11 cellular contexts compared by ENCODE assay signal in genomic region chr3:100992086-100993033, GRCh38. TPM values are rescaled to one million over a fixed set of nuclear protein-coding genes. Genes with fewer than 3 reads are reported as not detected.
DNase-seq lines count a peak whose midpoint lies in the region; ATAC-seq and TF ChIP-seq lines count a peak whose summit lies in the region.
"Had no signal": no experiment of that assay in that cellular context is flagged by ENCODE, and none has a peak within 500 bp of the region (broad histone marks: within the 10 kb centered on the region; RNA-seq: fewer than 3 reads in every experiment).

No MANE protein-coding gene starts in this region.

- POLR2A ChIA-PET in CD8-positive, alpha-beta T cell (lab: Charles Lee): no interaction called here

- TF ChIP-seq CTCF in fibroblast of pulmonary artery (IDR thresholded peaks at IDR 0.05; ENCODE audit: low read length, missing control alignments) (no peak), nephron progenitor cell (IDR thresholded peaks at IDR 0.05) (no peak)
- no peak for TF ChIP-seq CTCF in CD8-positive, alpha-beta T cell (IDR thresholded peaks at IDR 0.05)

- peak overlapping the region; percentile 16 for H3K27ac Mint-ChIP-seq in nephron progenitor cell
- H3K27ac Mint-ChIP-seq in CD8-positive, alpha-beta T cell: no peak overlapping the region

- H3K4me1 Mint-ChIP-seq in nephron progenitor cell: peaks cover 18% of the 10 kb centered on the region
- no peaks in the 10 kb centered on the region for H3K4me1 Mint-ChIP-seq in CD8-positive, alpha-beta T cell (ENCODE audit: low read depth)

- H3K27me3 Mint-ChIP-seq in nephron progenitor cell (ENCODE audit: low read depth, poor library complexity): peaks cover 3% of the 10 kb centered on the region
- H3K27me3 Mint-ChIP-seq in CD8-positive, alpha-beta T cell (ENCODE audit: low read depth): peaks cover 5% of the 10 kb centered on the region

- ATAC-seq in CD8-positive, alpha-beta T cell: no peak

- in situ Hi-C loops in ACHN (cut with HindIII; ENCODE audit: low pct_ligation_motif_present, low pct_unique_long_range_greater_than_20kb, low sequenced_read_pairs): no loop called here

- H3K9me3 Mint-ChIP-seq in nephron progenitor cell: no peaks in the 10 kb centered on the region
- H3K9me3 Mint-ChIP-seq in CD8-positive, alpha-beta T cell: no peaks in the 10 kb centered on the region

- H3K27me3 ChIP-seq in SJCRH30: no peaks in the 10 kb centered on the region
- no peaks in the 10 kb centered on the region for H3K27me3 ChIP-seq in CD8-positive, alpha-beta T cell (ENCODE audit: insufficient read depth, low read length)

- H3K4me1 ChIP-seq in SJCRH30: peaks cover 8% of the 10 kb centered on the region
- no peaks in the 10 kb centered on the region for H3K4me1 ChIP-seq in CD8-positive, alpha-beta T cell (ENCODE audit: insufficient read depth, low read length)

- H3K27ac ChIP-seq in SJCRH30: no peak overlapping the region
- no peak overlapping the region for H3K27ac ChIP-seq in CD8-positive, alpha-beta T cell (ENCODE audit: low read depth, low read length)
- H3K27ac ChIP-seq: C4-2B, VCaP had no signal

- no peaks in the 10 kb centered on the region for H3K9me3 ChIP-seq in SJCRH30 (replicated peaks)
- H3K9me3 ChIP-seq in CD8-positive, alpha-beta T cell (ENCODE audit: low read length): no peaks in the 10 kb centered on the region

- H3K36me3 ChIP-seq in SJCRH30: no peaks in the 10 kb centered on the region
- no peaks in the 10 kb centered on the region for H3K36me3 ChIP-seq in CD8-positive, alpha-beta T cell (ENCODE audit: insufficient read depth, low read length)

- DNase-seq in ACHN (peak; percentile 49), SJCRH30 (peak in 1 of 2 experiments; percentile 56), fibroblast of pulmonary artery (ENCODE audit: low read depth) (peak; percentile 61), nephron progenitor cell (no peak), NCI-H1092 treated with DMSO at 0.1 percent for 48 hours (lab: John Stamatoyannopoulos, UW) (no peak), NCI-H2171 treated with DMSO at 0.1 percent for 48 hours (lab: John Stamatoyannopoulos, UW) (no peak), posterior cingulate gyrus (no peak)
- no peak for DNase-seq in CD8-positive, alpha-beta T cell
- DNase-seq: effector memory CD4-positive, alpha-beta T cell had no signal

- H3K4me3 ChIP-seq in SJCRH30: peak overlapping the region; percentile 42
- peak overlapping the region; percentile 51 for H3K4me3 ChIP-seq in fibroblast of pulmonary artery (replicated peaks; ENCODE audit: low read depth, low read length)
- H3K4me3 ChIP-seq in CD8-positive, alpha-beta T cell (ENCODE audit: low read depth, low read length): no peak overlapping the region

- intact Hi-C loops in CD8-positive, alpha-beta T cell (cut with DNase I, micrococcal nuclease): no loop called here
- intact Hi-C loops in posterior cingulate gyrus (cut with DNase I): no loop called here

- H3K36me3 Mint-ChIP-seq in nephron progenitor cell (ENCODE audit: low read depth): no peaks in the 10 kb centered on the region
- no peaks in the 10 kb centered on the region for H3K36me3 Mint-ChIP-seq in CD8-positive, alpha-beta T cell

- CTCF ChIA-PET in CD8-positive, alpha-beta T cell (lab: Charles Lee): no interaction called here

- H3K4me3 Mint-ChIP-seq in nephron progenitor cell: no peak overlapping the region
- no peak overlapping the region for H3K4me3 Mint-ChIP-seq in CD8-positive, alpha-beta T cell

RNA-seq across cellular contexts. Expression of gene ABI3BP, which starts 0.9 kb away (rescaled TPM):
- 0.61 and 0.63 TPM in 2 replicates for total RNA-seq in SJCRH30 (2014; rRNA removed; shearing (Covaris generic))
- not detected for total RNA-seq in CD8-positive, alpha-beta T cell

Comparison
In these comparisons a context has a peak if more than half of its experiments do, and no peak if none do; other contexts are left out.
1. DNase-seq: peak in ACHN (single experiment) and fibroblast of pulmonary artery (single experiment); none in nephron progenitor cell (single experiment), NCI-H1092 treated with DMSO at 0.1 percent for 48 hours (single experiment), NCI-H2171 treated with DMSO at 0.1 percent for 48 hours (single experiment), CD8-positive, alpha-beta T cell (0 of 7) and posterior cingulate gyrus (0 of 10).